Comparison of ENCODE assay signal across 1 cellular context in the genomic region with DNA sequence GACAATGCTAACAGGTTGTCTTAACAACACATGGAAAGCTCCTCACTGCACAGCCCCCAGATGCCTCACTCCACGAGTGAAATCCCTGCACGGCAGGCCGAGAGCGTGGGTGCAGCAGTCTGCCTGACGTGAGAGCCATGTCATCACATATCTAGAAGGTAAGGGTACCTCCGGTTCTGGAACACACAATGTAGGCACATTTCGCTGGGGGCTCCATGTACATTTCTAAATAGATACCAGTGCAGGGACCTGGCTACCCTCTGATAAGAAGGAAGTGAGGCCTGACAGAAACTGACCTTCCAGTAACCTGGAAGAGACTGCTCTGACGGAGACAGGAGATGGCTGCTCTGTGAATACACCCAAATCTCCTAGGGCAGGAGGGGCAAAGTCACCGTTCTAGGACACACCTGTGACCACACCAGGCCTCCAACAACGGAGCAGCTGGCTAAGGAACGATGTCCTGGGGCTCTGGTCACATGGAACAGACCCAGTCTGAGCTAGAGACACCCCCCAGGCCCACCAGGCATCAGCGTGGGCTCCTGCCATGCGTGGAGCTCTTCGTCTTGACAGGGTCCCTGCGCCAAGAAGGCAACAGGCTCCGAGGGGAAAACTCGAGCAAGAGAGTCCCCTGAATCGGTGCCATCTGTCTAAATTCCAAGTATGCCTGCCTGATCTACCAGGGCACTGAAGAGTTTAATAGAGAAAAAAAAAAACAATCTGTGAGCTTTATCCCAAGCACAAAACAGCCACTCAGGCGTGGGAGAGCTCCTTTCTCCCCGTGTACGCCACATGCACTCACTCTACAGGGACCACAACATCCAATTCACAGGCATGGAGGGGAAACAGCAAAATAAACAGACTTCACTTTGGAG.
A peak's percentile ranks its signal among the peaks of the same experiment; 100 is the strongest.
TF ChIP-seq lines count a peak whose summit lies in the region.

No MANE protein-coding gene starts in this region.

TF ChIP-seq in HepG2, 621 proteins besides CTCF, POLR2A, EP300 and RAD21:
- TF ChIP-seq ZBTB37 (CRISPR knock-in tag; IDR thresholded peaks at IDR 0.05): no peak
- TF ChIP-seq TBX2 (CRISPR knock-in tag; IDR thresholded peaks at IDR 0.05; ENCODE audit: borderline replicate concordance): no peak
- TF ChIP-seq MTA1 (CRISPR knock-in tag; IDR thresholded peaks at IDR 0.05; ENCODE audit: borderline replicate concordance): no peak
- TF ChIP-seq ZNF605 (CRISPR knock-in tag; IDR thresholded peaks at IDR 0.05): 0 out of 2 replicates have a peak, but pooled peaks have one; percentile 20
- TF ChIP-seq ZC3H13 (CRISPR knock-in tag; IDR thresholded peaks at IDR 0.05): 0 out of 2 replicates have a peak, but pooled peaks have one; percentile 23
